8 cellular contexts compared by ENCODE assay signal in the genomic region with DNA sequence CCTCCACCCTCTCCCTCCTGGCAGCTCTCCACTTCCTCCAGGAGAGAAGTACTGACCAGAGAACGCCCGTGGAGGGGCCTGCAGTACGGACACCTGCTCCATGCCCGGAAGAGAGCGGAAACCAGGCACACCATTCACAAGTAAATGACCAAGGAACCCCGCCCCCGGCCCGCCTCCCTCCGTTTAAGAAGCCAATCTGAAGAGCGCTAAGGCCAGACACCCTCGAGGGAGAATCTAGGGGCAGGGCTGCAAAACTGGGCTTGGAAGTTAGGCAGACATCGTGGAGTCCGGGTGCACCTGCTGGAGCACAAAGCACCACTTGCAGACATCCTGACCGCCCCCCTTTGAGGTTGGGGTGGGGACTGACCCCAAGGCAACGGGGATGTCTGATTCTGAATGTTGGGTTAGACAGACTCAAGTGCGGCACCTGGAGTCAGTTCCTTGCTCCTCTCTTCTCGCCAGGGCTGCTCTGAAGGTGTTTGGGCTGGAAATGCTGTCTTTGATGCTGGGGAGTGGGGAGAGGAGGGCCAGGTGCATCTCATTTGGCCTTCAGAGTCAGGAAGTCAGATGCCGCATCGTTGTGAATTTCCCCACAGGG. TPM values are rescaled to one million over a fixed set of nuclear protein-coding genes. Genes with fewer than 3 reads are reported as not detected.
DNase-seq lines count a peak whose midpoint lies in the region; ATAC-seq and TF ChIP-seq lines count a peak whose summit lies in the region.

No MANE protein-coding gene starts in this region.

- H3K79me2 ChIP-seq in DND-41 (ENCODE audit: insufficient read depth, low read length), result peaks cover 40% of the 10 kb centered on the region

- H3K36me3 ChIP-seq in DND-41 (ENCODE audit: insufficient read depth, low read length), result peaks cover 51% of the 10 kb centered on the region
- peaks cover 0 to 44% (median 31%) of the 10 kb centered on the region in 9 donors for H3K36me3 ChIP-seq in heart left ventricle
- peaks cover 0 to 44% of the 10 kb centered on the region in 2 donors for H3K36me3 ChIP-seq in psoas muscle (ENCODE audit: insufficient read depth in 1 of 2, low read depth in 1 of 2)
- peaks cover under 1% of the 10 kb centered on the region for H3K36me3 ChIP-seq in urinary bladder (ENCODE audit: insufficient read depth)

- peak overlapping the region; percentile 92 for H3K27ac Mint-ChIP-seq in activated naive CD8-positive, alpha-beta T cell treated with anti-CD3 and anti-CD28 coated beads for 36 hours

- peak overlapping the region; percentile 75 to 85; a peak in 3 of 4 replicates for H3K4me3 ChIP-seq in DND-41 (ENCODE audit: low read depth in 1 of 2, low read length in 2 of 2)
- H3K4me3 ChIP-seq in heart left ventricle, result peak overlapping the region; percentile 82 to 100 (median 92)
- H3K4me3 ChIP-seq in psoas muscle, result peak overlapping the region; percentile 96
- peak overlapping the region; percentile 95 for H3K4me3 ChIP-seq in urinary bladder (ENCODE audit: low read depth, low read length)

- H3K9me3 ChIP-seq in DND-41 (ENCODE audit: insufficient read depth, low read length, severe bottlenecking), result no peaks in the 10 kb centered on the region
- no peaks in the 10 kb centered on the region for H3K9me3 ChIP-seq in heart left ventricle
- H3K9me3 ChIP-seq in psoas muscle, result no peaks in the 10 kb centered on the region

- TF ChIP-seq POLR2A in heart left ventricle (IDR thresholded peaks at IDR 0.05), result no peak

- intact Hi-C loops in heart left ventricle (cut with DNase I), result loop anchor here in 5 of 10 donors (5.0 kb wide), 4 partner anchors 36 to 66 kb away; a partner anchor contains a TSS
- intact Hi-C loops in psoas muscle (cut with DNase I), result loop anchor here in 1 of 2 donors (5.0 kb wide), 1 partner anchor 36 kb away; no protein-coding TSS in a partner anchor

- H3K27me3 ChIP-seq in DND-41 (ENCODE audit: insufficient read depth, low read length, poor library complexity) (no peaks in the 10 kb centered on the region), heart left ventricle (no peaks in the 10 kb centered on the region), psoas muscle (ENCODE audit: insufficient read depth in 3 of 3, low read length in 2 of 3) (no peaks in the 10 kb centered on the region)

- ATAC-seq in DND-41 (ENCODE audit: insufficient read depth, low read depth), result peak; percentile 82
- ATAC-seq in heart left ventricle, result peak; percentile 14 to 62 (median 44)
- ATAC-seq in psoas muscle, result peak; percentile 20 to 54 (median 32)

- H3K4me2 ChIP-seq in DND-41 (ENCODE audit: insufficient read depth, low read length), result peak overlapping the region; percentile 98

- TF ChIP-seq CTCF in DND-41 (IDR thresholded peaks at IDR 0.05; ENCODE audit: borderline replicate concordance, extremely low read depth, low read length, poor library complexity, severe bottlenecking) (peak; percentile 61), heart left ventricle (IDR thresholded peaks at IDR 0.05) (peak in 1 of 12 donors; percentile 11), psoas muscle (IDR thresholded peaks at IDR 0.05) (no peak)

- H3K27ac ChIP-seq in DND-41 (ENCODE audit: low read length), result peak overlapping the region; percentile 68
- H3K27ac ChIP-seq in heart left ventricle, result peak overlapping the region; percentile 77 to 95 (median 90)
- H3K27ac ChIP-seq in psoas muscle, result peak overlapping the region; percentile 81
- H3K27ac ChIP-seq in urinary bladder (ENCODE audit: low read depth), result no peak overlapping the region

- peaks cover 44% of the 10 kb centered on the region for H3K4me1 ChIP-seq in DND-41 (ENCODE audit: insufficient read depth, low read length)
- peaks cover 0 to 65% (median 39%) of the 10 kb centered on the region in 12 donors for H3K4me1 ChIP-seq in heart left ventricle
- H3K4me1 ChIP-seq in psoas muscle, result peaks cover 44% of the 10 kb centered on the region
- no peaks in the 10 kb centered on the region for H3K4me1 ChIP-seq in urinary bladder (ENCODE audit: insufficient read depth)

- H3K4me1 Mint-ChIP-seq in activated naive CD8-positive, alpha-beta T cell treated with anti-CD3 and anti-CD28 coated beads for 36 hours, result peaks cover 30% of the 10 kb centered on the region

- peak; percentile 87 for DNase-seq in DND-41
- peak; percentile 65 for DNase-seq in H4 (ENCODE audit: low spot score)
- DNase-seq in NCI-H1092 (lab: John Stamatoyannopoulos, UW), result peak; percentile 82
- DNase-seq in SKM-1 (lab: John Stamatoyannopoulos, UW; ENCODE audit: unreplicated experiment), result peak; percentile 74
- DNase-seq in activated naive CD8-positive, alpha-beta T cell treated with anti-CD3 and anti-CD28 coated beads for 36 hours, result peak; percentile 76
- DNase-seq in heart left ventricle, result peak; percentile 65 to 78 (median 71)
- DNase-seq in psoas muscle, result peak; percentile 75 to 77

- H3K4me3 Mint-ChIP-seq in activated naive CD8-positive, alpha-beta T cell treated with anti-CD3 and anti-CD28 coated beads for 36 hours, result peak overlapping the region; percentile 90

- H3K27me3 Mint-ChIP-seq in activated naive CD8-positive, alpha-beta T cell treated with anti-CD3 and anti-CD28 coated beads for 36 hours, result no peaks in the 10 kb centered on the region

- H2AFZ ChIP-seq in DND-41 (ENCODE audit: low read depth, low read length), result peak overlapping the region; percentile 93

- WGBS in heart left ventricle, 4 donors, result 3 to 9% (median 6%) methylated on average over 18 to 19 of the region's 19 CpGs
- WGBS in psoas muscle, 3 donors, result 5 to 7% (median 5%) methylated on average over 19 of the region's 19 CpGs
- 3% methylated on average over 19 of the region's 19 CpGs for WGBS in urinary bladder

- peaks cover 39% of the 10 kb centered on the region for H4K20me1 ChIP-seq in DND-41 (ENCODE audit: insufficient read depth, low read length)

- H3K36me3 Mint-ChIP-seq in activated naive CD8-positive, alpha-beta T cell treated with anti-CD3 and anti-CD28 coated beads for 36 hours, result peaks cover 21% of the 10 kb centered on the region

- no peaks in the 10 kb centered on the region for H3K9me3 Mint-ChIP-seq in activated naive CD8-positive, alpha-beta T cell treated with anti-CD3 and anti-CD28 coated beads for 36 hours

- H3K9ac ChIP-seq in DND-41 (ENCODE audit: low read depth, low read length), result peak overlapping the region; percentile 95

RNA-seq across cellular contexts. Expression of a gene that starts 1.0 kb away (rescaled TPM):
- total RNA-seq in H4 (2014; rRNA removed; shearing (Covaris generic)), result 6.6 and 7.4 TPM in 2 replicates
- total RNA-seq in activated naive CD8-positive, alpha-beta T cell treated with anti-CD3 and anti-CD28 coated beads for 36 hours, result 10 to 100 TPM; 48.1 to 51.1 TPM
- total RNA-seq in heart left ventricle (10 to 100 TPM; 10.1 to 21.6 (median 13.5) TPM), psoas muscle (10 to 100 TPM; 11.8 to 13.1 (median 12.7) TPM), urinary bladder (14.0 TPM)
- polyA plus RNA-seq in heart left ventricle (10 to 100 TPM; 17.0 to 18.7 TPM), psoas muscle (10 to 100 TPM; 11.6 to 16.3 (median 12.6) TPM), urinary bladder (21.0 TPM)

RNA-seq across cellular contexts. Expression of a gene that starts 24.9 kb away (rescaled TPM):
- total RNA-seq in H4 (2014; rRNA removed; shearing (Covaris generic)), result 0.27 TPM in 1 of 2 replicates, not detected in the other
- under 1 TPM; 0.29 to 0.36 TPM for total RNA-seq in activated naive CD8-positive, alpha-beta T cell treated with anti-CD3 and anti-CD28 coated beads for 36 hours
- total RNA-seq in heart left ventricle (under 1 TPM in 6 of 9 donors, not detected in 3; 0.22 to 0.72 (median 0.45) TPM), psoas muscle (under 1 TPM in 3 of 4 donors, not detected in 1; 0.13 to 0.71 (median 0.38) TPM), urinary bladder (0.69 TPM)
- polyA plus RNA-seq in heart left ventricle (under 1 TPM; 0.28 to 0.42 TPM), psoas muscle (under 1 TPM; 0.08 to 0.09 (median 0.08) TPM), urinary bladder (0.43 TPM)

RNA-seq across cellular contexts. Expression of a gene that starts 40.5 kb away (rescaled TPM):
- 1,105 and 1,576 TPM in 2 replicates for total RNA-seq in H4 (2014; rRNA removed; shearing (Covaris generic))
- total RNA-seq in activated naive CD8-positive, alpha-beta T cell treated with anti-CD3 and anti-CD28 coated beads for 36 hours, result 1,000 to 10,000 TPM; 4,989 to 4,998 TPM
- 1,000 to 10,000 TPM in 2 of 9 donors, 100 to 1,000 TPM in 7; 335 to 1,653 (median 423) TPM for total RNA-seq in heart left ventricle
- polyA plus RNA-seq in heart left ventricle, result 1,000 to 10,000 TPM in 1 of 2 donors, 100 to 1,000 TPM in 1; 149 to 1,468 TPM
- 100 to 1,000 TPM; 341 to 567 (median 431) TPM for total RNA-seq in psoas muscle
- polyA plus RNA-seq in psoas muscle, result 100 to 1,000 TPM; 150 to 620 (median 219) TPM
- total RNA-seq in urinary bladder, result 2,267 TPM
- 2,840 TPM for polyA plus RNA-seq in urinary bladder

Comparison
In these comparisons a context has a peak if more than half of its experiments do, and no peak if none do; other contexts are left out.
1. ATAC-seq: peak in every context shown above with its lines; median percentile 82 in DND-41; 44 in heart left ventricle; 32 in psoas muscle.